Comparison of ENCODE assay signal across 8 cellular contexts in the genomic region with DNA sequence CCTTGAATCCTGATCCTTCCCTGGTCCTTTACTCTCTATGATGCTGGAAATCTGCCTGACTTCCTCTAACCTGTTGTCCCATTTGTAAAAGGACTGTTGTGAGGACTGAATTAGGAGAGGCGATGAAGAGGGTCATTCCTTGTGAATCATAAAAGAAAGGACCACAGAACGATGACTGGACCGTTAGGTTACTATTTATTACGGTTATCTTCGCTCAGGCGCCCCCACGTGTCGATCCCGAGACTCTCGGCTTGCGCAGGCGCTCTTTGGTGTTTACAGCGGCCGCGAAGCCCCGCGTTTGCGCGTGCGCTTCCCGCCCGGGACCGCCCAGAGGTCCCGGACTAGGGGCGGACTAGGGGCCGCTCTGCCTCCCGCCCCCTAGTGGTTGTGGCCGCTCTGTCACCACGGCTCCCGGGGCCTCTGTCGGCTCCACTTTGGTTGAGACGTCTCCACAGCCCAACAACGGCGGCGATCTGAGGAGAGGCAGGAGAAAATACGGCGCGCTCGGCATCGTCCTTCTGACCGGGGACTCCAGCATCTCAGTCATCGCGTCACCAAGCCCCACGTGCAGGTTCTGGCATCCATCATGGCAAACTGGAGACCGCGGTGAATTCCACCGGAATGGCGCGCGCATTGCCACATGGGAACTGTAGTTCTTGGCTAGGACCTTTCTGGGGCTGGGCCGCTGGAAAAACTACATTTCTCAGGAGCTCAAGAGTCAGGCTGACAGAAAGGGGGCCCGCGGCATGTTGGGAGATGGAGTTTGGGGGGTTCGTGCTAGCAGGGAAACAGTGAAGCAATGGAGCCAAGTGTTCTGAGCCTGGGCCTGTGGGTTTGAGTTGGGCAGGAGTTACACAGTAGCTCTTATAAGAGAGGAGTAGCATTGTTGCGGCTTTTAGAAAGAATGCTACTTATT. TPM values are rescaled to one million over a fixed set of nuclear protein-coding genes. Genes with fewer than 3 reads are reported as not detected.
DNase-seq lines count a peak whose midpoint lies in the region; ATAC-seq and TF ChIP-seq lines count a peak whose summit lies in the region.

A gene with protein sequence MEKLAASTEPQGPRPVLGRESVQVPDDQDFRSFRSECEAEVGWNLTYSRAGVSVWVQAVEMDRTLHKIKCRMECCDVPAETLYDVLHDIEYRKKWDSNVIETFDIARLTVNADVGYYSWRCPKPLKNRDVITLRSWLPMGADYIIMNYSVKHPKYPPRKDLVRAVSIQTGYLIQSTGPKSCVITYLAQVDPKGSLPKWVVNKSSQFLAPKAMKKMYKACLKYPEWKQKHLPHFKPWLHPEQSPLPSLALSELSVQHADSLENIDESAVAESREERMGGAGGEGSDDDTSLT (minus strand): TSS at position 596 of the 916 bp plus-strand sequence. CDS start 12,866 bp downstream, outside the sequence.

- no peak within 1 kb of the TSS for H4K5ac ChIP-seq in mesendoderm (ENCODE audit: low read length)

- no peaks in the 10 kb centered on the region for H3K9me3 ChIP-seq in HUES48 (ENCODE audit: control insufficient read depth, insufficient read depth, low read length)
- no peaks in the 10 kb centered on the region for H3K9me3 ChIP-seq in NT2/D1 (ENCODE audit: insufficient read depth, low read length)
- H3K9me3 ChIP-seq in endodermal cell (ENCODE audit: control insufficient read depth, low read length) = no peaks in the 10 kb centered on the region

- H3K79me2 ChIP-seq in mesendoderm (ENCODE audit: control insufficient read depth, insufficient read depth, low read length) = no peaks in the 10 kb centered on the region

- H3K4me3 ChIP-seq in HUES48 (ENCODE audit: low read depth, low read length) = peak within 1 kb of the TSS; percentile 85
- peak within 1 kb of the TSS; percentile 65 for H3K4me3 ChIP-seq in NT2/D1 (ENCODE audit: insufficient read length, low read depth)
- peak within 1 kb of the TSS; percentile 93 for H3K4me3 ChIP-seq in endodermal cell (ENCODE audit: low read length)
- H3K4me3 ChIP-seq in mesendoderm (ENCODE audit: low read length) = peak within 1 kb of the TSS; percentile 79

- H3K23ac ChIP-seq in mesendoderm (ENCODE audit: low read length) = no peak within 1 kb of the TSS

- intact Hi-C loops in Calu3 (cut with micrococcal nuclease; ENCODE audit: unreplicated experiment) = loop anchor here (1.0 kb wide), 1 partner anchor 68 kb away; no protein-coding TSS in a partner anchor

- no peak within 1 kb of the TSS for H4K8ac ChIP-seq in mesendoderm (ENCODE audit: low read depth, low read length)

- H3K27ac Mint-ChIP-seq in Calu3 (ENCODE audit: unreplicated experiment) = peak within 1 kb of the TSS; percentile 89
- peak within 1 kb of the TSS; percentile 99 for H3K27ac Mint-ChIP-seq in endodermal cell

- H3K4me2 ChIP-seq in mesendoderm (ENCODE audit: low read length) = peak within 1 kb of the TSS; percentile 67

- peak; percentile 94 for TF ChIP-seq CTCF in Calu3 (IDR thresholded peaks at IDR 0.05; ENCODE audit: unreplicated experiment)
- peak; percentile 99 for TF ChIP-seq CTCF in endodermal cell (conservative IDR thresholded peaks at IDR 0.05)

- no peak within 1 kb of the TSS for H2BK120ac ChIP-seq in mesendoderm (ENCODE audit: low read depth, low read length)

- H2BK5ac ChIP-seq in mesendoderm (ENCODE audit: low read length) = no peak within 1 kb of the TSS

- H3K27ac ChIP-seq in HUES48 (ENCODE audit: low read depth, low read length) (peak within 1 kb of the TSS; percentile 88), endodermal cell (ENCODE audit: low read depth, low read length) (peak within 1 kb of the TSS; percentile 93), mesendoderm (ENCODE audit: low read depth, low read length) (no peak within 1 kb of the TSS)

- H3K18ac ChIP-seq in mesendoderm (ENCODE audit: low read length) = peak within 1 kb of the TSS; percentile 43

- H2BK15ac ChIP-seq in mesendoderm (replicated peaks; ENCODE audit: low read depth) = no peak within 1 kb of the TSS

- H3K79me1 ChIP-seq in mesendoderm (ENCODE audit: low read length) = no peaks in the 10 kb centered on the region

- H3K4me1 Mint-ChIP-seq in Calu3 (ENCODE audit: low read depth, unreplicated experiment) (peaks cover 26% of the 10 kb centered on the region), endodermal cell (peaks cover 16% of the 10 kb centered on the region)

- no peaks in the 10 kb centered on the region for H3K27me3 ChIP-seq in HUES48 (ENCODE audit: control insufficient read depth, insufficient read depth, low read length)
- no peaks in the 10 kb centered on the region for H3K27me3 ChIP-seq in NT2/D1 (ENCODE audit: insufficient read depth, insufficient read length)
- H3K27me3 ChIP-seq in endodermal cell (ENCODE audit: control insufficient read depth, insufficient read depth, low read length, poor library complexity, severe bottlenecking) = no peaks in the 10 kb centered on the region
- H3K27me3 ChIP-seq in mesendoderm (ENCODE audit: insufficient read depth, low read length, poor library complexity) = no peaks in the 10 kb centered on the region

- DNase-seq in Calu3 (peak; percentile 93), NT2/D1 (ENCODE audit: low read depth, low spot score) (peak; percentile 96), endodermal cell (peak; percentile 98), mesendoderm (peak; percentile 96)
- peak; percentile 86 for DNase-seq in activated CD8-positive, alpha-beta memory T cell treated with anti-CD3 and anti-CD28 coated beads, Interleukin-2, amount 50 U/mL, for 1 hour (ENCODE audit: extremely low read depth)
- DNase-seq in stimulated activated CD8-positive, alpha-beta memory T cell treated with anti-CD3 and anti-CD28 coated beads, Interleukin-15, amount 100 ng/mL, for 24 hours (ENCODE audit: low read depth) = peak; percentile 85

- peaks cover 7% of the 10 kb centered on the region for H3K36me3 Mint-ChIP-seq in Calu3 (ENCODE audit: insufficient read depth, unreplicated experiment)
- no peaks in the 10 kb centered on the region for H3K36me3 Mint-ChIP-seq in endodermal cell (ENCODE audit: low read depth)

- peak within 1 kb of the TSS; percentile 99 for H3K56ac ChIP-seq in mesendoderm (ENCODE audit: low read length)

- TSS peak; percentile 89 for BruUV-seq in Calu3 (replicated peaks; lab: Mats Ljungman, UMichigan)

- H3K9ac ChIP-seq in HUES48 (ENCODE audit: low read depth, low read length) (peak within 1 kb of the TSS; percentile 77), NT2/D1 (ENCODE audit: insufficient read length, low read depth) (peak within 1 kb of the TSS; percentile 87), endodermal cell (ENCODE audit: extremely low read depth, low read length, poor library complexity, severe bottlenecking) (peak within 1 kb of the TSS; percentile 80), mesendoderm (ENCODE audit: low read length) (peak within 1 kb of the TSS; percentile 82)

- H3K9me3 Mint-ChIP-seq in Calu3 (ENCODE audit: low read depth, unreplicated experiment) (no peaks in the 10 kb centered on the region), endodermal cell (no peaks in the 10 kb centered on the region)

- H3K27me3 Mint-ChIP-seq in Calu3 (ENCODE audit: unreplicated experiment) (no peaks in the 10 kb centered on the region), endodermal cell (ENCODE audit: insufficient read depth) (no peaks in the 10 kb centered on the region)

- H2AK5ac ChIP-seq in mesendoderm (ENCODE audit: low read length) = no peak within 1 kb of the TSS

- H3K4me1 ChIP-seq in HUES48 (ENCODE audit: control insufficient read depth, insufficient read depth, low read length) (peaks cover 17% of the 10 kb centered on the region), NT2/D1 (ENCODE audit: insufficient read depth, insufficient read length) (peaks cover 9% of the 10 kb centered on the region), endodermal cell (ENCODE audit: control insufficient read depth, insufficient read depth, low read length) (peaks cover 4% of the 10 kb centered on the region), mesendoderm (ENCODE audit: control insufficient read depth, low read depth, low read length) (peaks cover 5% of the 10 kb centered on the region)

- ATAC-seq in GM21381 (IDR thresholded peaks at IDR 0.05; ENCODE audit: unreplicated experiment) = peak; percentile 90

- CTCF ChIA-PET in Calu3 (lab: Charles Lee) = interaction anchor here (0.6 to 2.7 kb wide), 9 partner anchors 12 to 320 kb away, joined by 3 to 48 read pairs (median 3); no protein-coding TSS in a partner anchor

- 0 to 2% methylated on average over 21 to 55 of the region's 55 CpGs for WGBS in endodermal cell (ENCODE audit: insufficient coverage in 1 of 2, insufficient read length in 1 of 2), 2 experiments
- WGBS in mesendoderm (ENCODE audit: extremely low coverage, insufficient coverage, low lambda C conversion rate) = no CpG with 5 or more reads among the region's 55 CpGs

- no peak within 1 kb of the TSS for H3K4ac ChIP-seq in mesendoderm (ENCODE audit: low read depth, low read length)

- H3K36me3 ChIP-seq in HUES48 (ENCODE audit: control insufficient read depth, insufficient read depth, low read length) (no peaks in the 10 kb centered on the region), NT2/D1 (ENCODE audit: insufficient read depth, insufficient read length, low read length) (no peaks in the 10 kb centered on the region), endodermal cell (ENCODE audit: control insufficient read depth, insufficient read depth, low read length) (no peaks in the 10 kb centered on the region), mesendoderm (ENCODE audit: control insufficient read depth, insufficient read depth, low read length) (no peaks in the 10 kb centered on the region)

- peak within 1 kb of the TSS; percentile 92 for H3K4me3 Mint-ChIP-seq in Calu3 (ENCODE audit: low read depth, unreplicated experiment)
- H3K4me3 Mint-ChIP-seq in endodermal cell = peak within 1 kb of the TSS; percentile 93

RNA-seq across cellular contexts. Expression of the gene that starts here (rescaled TPM):
- total RNA-seq in Calu3 (2022) (55.1 and 68.9 TPM in 2 replicates), endodermal cell (10 to 100 TPM; 32.2 to 33.3 TPM)
- polyA plus RNA-seq in endodermal cell (2013, experiment 1 of 2) = 23.2 TPM
- 21.0 TPM for polyA plus RNA-seq in endodermal cell (2013, experiment 2 of 2)
- 12.8 TPM for polyA plus RNA-seq in mesendoderm (2013, experiment 1 of 2)
- polyA plus RNA-seq in mesendoderm (2013, experiment 2 of 2) = 13.7 TPM
